ENCODE assay signal across 9 cellular contexts in genomic region chr9:4796988-4797956, GRCh38. TPM values are rescaled to one million over a fixed set of nuclear protein-coding genes. Genes with fewer than 3 reads are reported as not detected.
A peak's percentile ranks its signal among the peaks of the same experiment; 100 is the strongest.
DNase-seq lines count a peak whose midpoint lies in the region; ATAC-seq and TF ChIP-seq lines count a peak whose summit lies in the region.
"Had no signal": no experiment of that assay in that cellular context is flagged by ENCODE, and none has a peak within 500 bp of the region (broad histone marks: within the 10 kb centered on the region; RNA-seq: fewer than 3 reads in every experiment).

No MANE protein-coding gene starts in this region.

- H3K4me3 Mint-ChIP-seq in natural killer cell, result no peak overlapping the region
- no peak overlapping the region for H3K4me3 Mint-ChIP-seq in natural killer cell treated with Interleukin-12 subunit alpha and Interleukin-12 subunit beta and Interleukin-15 and Interleukin-18, amount 100 ng/mL, for 72 hours
- H3K4me3 Mint-ChIP-seq: stimulated activated naive CD8-positive, alpha-beta T cell treated with anti-CD3 and anti-CD28 coated beads, Interleukin-15, Interleukin-2, amounts not matched to agents 100 ng/mL and 50 ng/mL, for 24 hours had no signal

- ATAC-seq in natural killer cell (no peak), left lobe of liver (peak; percentile 17), GM21381 (IDR thresholded peaks at IDR 0.05; ENCODE audit: unreplicated experiment) (no peak), GM19397 (IDR thresholded peaks at IDR 0.05; ENCODE audit: unreplicated experiment) (no peak)
- no peak for ATAC-seq in natural killer cell treated with Interleukin-12 subunit alpha and Interleukin-12 subunit beta and Interleukin-15 and Interleukin-18, amount 100 ng/mL, for 72 hours

- in situ Hi-C loops in astrocyte of the cerebellum (cut with HindIII; ENCODE audit: low sequenced_read_pairs), result no loop called here

- TF ChIP-seq POLR2A in NB4 (IDR thresholded peaks at IDR 0.05; ENCODE audit: extremely low read depth, insufficient read length), result no peak

- no peaks in the 10 kb centered on the region for H3K36me3 Mint-ChIP-seq in natural killer cell
- no peaks in the 10 kb centered on the region for H3K36me3 Mint-ChIP-seq in natural killer cell treated with Interleukin-12 subunit alpha and Interleukin-12 subunit beta and Interleukin-15 and Interleukin-18, amount 100 ng/mL, for 72 hours

- H3K27ac Mint-ChIP-seq in natural killer cell, result no peak overlapping the region
- peak overlapping the region in 1 of 2 donors; percentile 37 for H3K27ac Mint-ChIP-seq in natural killer cell treated with Interleukin-12 subunit alpha and Interleukin-12 subunit beta and Interleukin-15 and Interleukin-18, amount 100 ng/mL, for 72 hours
- H3K27ac Mint-ChIP-seq: stimulated activated naive CD8-positive, alpha-beta T cell treated with anti-CD3 and anti-CD28 coated beads, Interleukin-15, Interleukin-2, amounts not matched to agents 100 ng/mL and 50 ng/mL, for 24 hours had no signal

- H3K9me3 Mint-ChIP-seq in natural killer cell, result no peaks in the 10 kb centered on the region
- H3K9me3 Mint-ChIP-seq in natural killer cell treated with Interleukin-12 subunit alpha and Interleukin-12 subunit beta and Interleukin-15 and Interleukin-18, amount 100 ng/mL, for 72 hours, result no peaks in the 10 kb centered on the region
- H3K9me3 Mint-ChIP-seq: stimulated activated naive CD8-positive, alpha-beta T cell treated with anti-CD3 and anti-CD28 coated beads, Interleukin-15, Interleukin-2, amounts not matched to agents 100 ng/mL and 50 ng/mL, for 24 hours had no signal

- TF ChIP-seq CTCF in natural killer cell (IDR thresholded peaks at IDR 0.05) (peak; percentile 33), NB4 (IDR thresholded peaks at IDR 0.05; ENCODE audit: low read depth, low read length) (peak; percentile 96), astrocyte of the cerebellum (IDR thresholded peaks at IDR 0.05; ENCODE audit: low read depth, low read length, missing control alignments) (peak; percentile 83)

- DNase-seq in natural killer cell, result no peak
- no peak for DNase-seq in natural killer cell treated with Interleukin-12 subunit alpha and Interleukin-12 subunit beta and Interleukin-15 and Interleukin-18, amount 100 ng/mL, for 72 hours (ENCODE audit: low spot score)
- DNase-seq in NB4 (ENCODE audit: low read depth), result peak; percentile 75
- peak; percentile 16 for DNase-seq in astrocyte of the cerebellum (ENCODE audit: low read depth)
- no peak for DNase-seq in left lobe of liver (ENCODE audit: low spot score)
- no peak for DNase-seq in cardiac septum (ENCODE audit: low spot score)

- H3K4me3 ChIP-seq in NB4 (ENCODE audit: low read depth, low read length) (no peak overlapping the region), astrocyte of the cerebellum (ENCODE audit: low read depth, low read length) (no peak overlapping the region)

- peaks cover 27 to 29% of the 10 kb centered on the region in 2 donors for H3K4me1 Mint-ChIP-seq in natural killer cell
- peaks cover 28 to 32% of the 10 kb centered on the region in 2 donors for H3K4me1 Mint-ChIP-seq in natural killer cell treated with Interleukin-12 subunit alpha and Interleukin-12 subunit beta and Interleukin-15 and Interleukin-18, amount 100 ng/mL, for 72 hours (ENCODE audit: low read depth in 2 of 2)

- intact Hi-C loops in natural killer cell (cut with micrococcal nuclease), result loop anchor here (5.0 kb wide), 1 partner anchor 55 kb away; no protein-coding TSS in a partner anchor
- intact Hi-C loops in cardiac septum (cut with DNase I), result loop anchor here (5.0 kb wide), 1 partner anchor 35 kb away; no protein-coding TSS in a partner anchor

- H3K27me3 Mint-ChIP-seq in natural killer cell (ENCODE audit: low read depth in 2 of 2), result no peaks in the 10 kb centered on the region
- H3K27me3 Mint-ChIP-seq in natural killer cell treated with Interleukin-12 subunit alpha and Interleukin-12 subunit beta and Interleukin-15 and Interleukin-18, amount 100 ng/mL, for 72 hours, result no peaks in the 10 kb centered on the region
- H3K27me3 Mint-ChIP-seq: stimulated activated naive CD8-positive, alpha-beta T cell treated with anti-CD3 and anti-CD28 coated beads, Interleukin-15, Interleukin-2, amounts not matched to agents 100 ng/mL and 50 ng/mL, for 24 hours had no signal

RNA-seq across cellular contexts. Expression of gene RCL1, which starts 4.5 kb away (rescaled TPM):
- total RNA-seq in natural killer cell (10 to 100 TPM; 18.1 to 26.3 (median 23.0) TPM), left lobe of liver (48.8 TPM), cardiac septum (8.5 TPM)
- total RNA-seq in natural killer cell treated with Interleukin-12 subunit alpha and Interleukin-12 subunit beta and Interleukin-15 and Interleukin-18, amount 100 ng/mL, for 72 hours, result 10 to 100 TPM; 18.6 to 31.9 TPM

RNA-seq across cellular contexts. Expression of gene AK3, which starts 56.3 kb away (rescaled TPM):
- total RNA-seq in natural killer cell (10 to 100 TPM; 18.6 to 23.1 (median 21.0) TPM), left lobe of liver (108 TPM), cardiac septum (108 TPM)
- 10 to 100 TPM; 23.2 to 25.4 TPM for total RNA-seq in natural killer cell treated with Interleukin-12 subunit alpha and Interleukin-12 subunit beta and Interleukin-15 and Interleukin-18, amount 100 ng/mL, for 72 hours

Comparison
In these comparisons a context has a peak if more than half of its experiments do, and no peak if none do; other contexts are left out.
1. DNase-seq: peak in NB4 (single experiment) and astrocyte of the cerebellum (single experiment); none in natural killer cell (single experiment), natural killer cell treated with Interleukin-12 subunit alpha and Interleukin-12 subunit beta and Interleukin-15 and Interleukin-18, amount 100 ng/mL, for 72 hours (single experiment), left lobe of liver (single experiment) and cardiac septum (single experiment).
2. CTCF ChIP-seq: peak in every context shown above with its lines; median percentile 96 in NB4; 83 in astrocyte of the cerebellum; 33 in natural killer cell.